In genomic region chr5:60700347-60700815, GRCh38 we compare ENCODE assay signal across 7 cellular contexts. TPM values are rescaled to one million over a fixed set of nuclear protein-coding genes. Genes with fewer than 3 reads are reported as not detected.
DNase-seq lines count a peak whose midpoint lies in the region; ATAC-seq and TF ChIP-seq lines count a peak whose summit lies in the region.

No MANE protein-coding gene starts in this region.

- H3K27ac ChIP-seq in WERI-Rb-1 = peak overlapping the region; percentile 95

- peaks cover 5% of the 10 kb centered on the region for H3K9me3 Mint-ChIP-seq in glutamatergic neuron (ENCODE audit: unreplicated experiment)

- ATAC-seq in GM19455 (IDR thresholded peaks at IDR 0.05; ENCODE audit: unreplicated experiment) (peak; percentile 29), HG03457 (IDR thresholded peaks at IDR 0.05; ENCODE audit: unreplicated experiment) (peak; percentile 8)

- peak overlapping the region; percentile 62 for H3K4me3 ChIP-seq in WERI-Rb-1 (ENCODE audit: low read depth, low read length)

- DNase-seq in ELR (ENCODE audit: low read depth) = peak; percentile 42
- DNase-seq in WERI-Rb-1 = no peak
- DNase-seq in glutamatergic neuron = no peak
- peak; percentile 35 for DNase-seq in pons (ENCODE audit: low spot score)
- no peak for DNase-seq in occipital lobe (lab: John Stamatoyannopoulos, UW)

- peak overlapping the region; percentile 87 for H3K27ac Mint-ChIP-seq in glutamatergic neuron (ENCODE audit: unreplicated experiment)

- H3K27me3 Mint-ChIP-seq in glutamatergic neuron (ENCODE audit: unreplicated experiment) = peaks cover 5% of the 10 kb centered on the region

- H3K4me3 Mint-ChIP-seq in glutamatergic neuron (ENCODE audit: unreplicated experiment) = peak overlapping the region; percentile 92

- no peaks in the 10 kb centered on the region for H3K36me3 Mint-ChIP-seq in glutamatergic neuron (ENCODE audit: unreplicated experiment)

- TF ChIP-seq CTCF in WERI-Rb-1 (IDR thresholded peaks at IDR 0.05; ENCODE audit: low read depth, low read length) = no peak
- TF ChIP-seq CTCF in glutamatergic neuron (IDR thresholded peaks at IDR 0.05; ENCODE audit: partially characterized antibody, unreplicated experiment) = no peak

- no peaks in the 10 kb centered on the region for H3K36me3 ChIP-seq in WERI-Rb-1

- H3K27me3 ChIP-seq in WERI-Rb-1 (ENCODE audit: insufficient read depth, low read depth, severe bottlenecking) = no peaks in the 10 kb centered on the region

- peaks cover 7% of the 10 kb centered on the region for H3K4me1 Mint-ChIP-seq in glutamatergic neuron (ENCODE audit: low read depth, unreplicated experiment)

- peaks cover under 1% of the 10 kb centered on the region for H3K9me3 ChIP-seq in WERI-Rb-1 (ENCODE audit: severe bottlenecking)

RNA-seq across cellular contexts. Expression of gene DEPDC1B, which starts 0.4 kb away (rescaled TPM):
- total RNA-seq in glutamatergic neuron (ENCODE audit: unreplicated experiment) (8.2 TPM), occipital lobe (10.3 TPM)

Comparison
In these comparisons a context has a peak if more than half of its experiments do, and no peak if none do; other contexts are left out.
1. DNase-seq: peak in ELR (single experiment) and pons (single experiment); none in WERI-Rb-1 (single experiment), glutamatergic neuron (single experiment) and occipital lobe (single experiment).